8 cellular contexts compared by ENCODE assay signal in the genomic region with DNA sequence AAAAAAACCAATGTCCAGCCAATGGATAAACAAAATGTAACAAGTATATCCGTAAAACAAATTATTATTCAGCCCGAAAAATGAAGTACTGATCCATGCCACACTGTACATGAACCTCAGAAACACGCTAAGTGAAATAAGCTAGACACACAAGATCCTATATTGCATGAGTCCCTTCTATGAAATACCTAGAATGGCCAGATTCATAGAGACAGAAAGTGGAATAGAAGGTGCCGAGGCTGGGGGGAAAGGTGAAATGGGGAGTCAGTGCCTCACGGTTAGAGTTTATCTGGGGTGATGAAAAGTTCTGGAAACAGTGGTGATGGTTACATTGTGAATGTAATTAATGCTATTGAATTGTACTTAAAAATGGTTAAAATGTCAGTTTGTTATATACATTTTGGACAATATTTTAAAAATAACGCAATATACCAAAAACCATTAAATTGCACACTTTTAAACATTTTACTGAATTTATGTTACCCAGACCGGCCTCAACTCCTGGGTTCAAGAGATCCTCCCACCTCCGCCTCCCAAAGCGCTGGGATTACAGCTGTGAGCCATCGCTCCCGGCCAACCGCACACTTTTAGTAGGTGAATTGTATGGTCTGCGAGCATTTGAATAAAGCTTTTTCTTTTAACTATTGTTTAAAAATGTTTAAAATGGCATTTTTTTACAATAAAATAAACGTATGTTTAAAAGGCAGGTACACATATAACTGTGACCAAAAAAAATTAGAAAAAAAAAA. TPM values are rescaled to one million over a fixed set of nuclear protein-coding genes. Genes with fewer than 3 reads are reported as not detected.
A peak's percentile ranks its signal among the peaks of the same experiment; 100 is the strongest.
DNase-seq lines count a peak whose midpoint lies in the region; ATAC-seq and TF ChIP-seq lines count a peak whose summit lies in the region.

No MANE protein-coding gene starts in this region.

- CTCF ChIA-PET in OCI-LY7 (lab: Charles Lee; ENCODE audit: unreplicated experiment) = interaction anchor here (0.5 kb wide), 1 partner anchor 331 kb away, joined by 3 read pairs; no protein-coding TSS in a partner anchor

- TSS peak; percentile 61 for BruUV-seq in OCI-LY7 (replicated peaks; lab: Mats Ljungman, UMichigan)

- H3K4me3 Mint-ChIP-seq in activated CD4-positive, alpha-beta T cell treated with anti-CD3 and anti-CD28 coated beads, Interleukin-2, amount 10 ng/mL, durations not matched to agents 24 days and 14 days = peak overlapping the region; percentile 98

- ATAC-seq in HG02678 (IDR thresholded peaks at IDR 0.05; ENCODE audit: unreplicated experiment) = no peak

- peak overlapping the region; percentile 99 for H3K4me2 ChIP-seq in OCI-LY7 (ENCODE audit: low read length)
- H3K4me2 ChIP-seq in neural cell (ENCODE audit: low read length) = peak overlapping the region; percentile 68

- peaks cover 16% of the 10 kb centered on the region for H3K4me1 ChIP-seq in OCI-LY7 (ENCODE audit: insufficient read depth, low read length, poor library complexity, severe bottlenecking)
- H3K4me1 ChIP-seq in duodenal mucosa (ENCODE audit: control insufficient read depth in 1 of 2, insufficient read depth in 2 of 2, low read length in 2 of 2) = peaks cover 9 to 18% of the 10 kb centered on the region in 2 donors

- H3K4me3 ChIP-seq in OCI-LY7 (ENCODE audit: low read depth, low read length, poor library complexity, severe bottlenecking) (peak overlapping the region; percentile 80), duodenal mucosa (ENCODE audit: low read depth in 1 of 2, low read length in 2 of 2) (peak overlapping the region; percentile 90), neural cell (ENCODE audit: low read length) (peak overlapping the region; percentile 100)

- no peak for TF ChIP-seq CTCF in OCI-LY7 (conservative IDR thresholded peaks at IDR 0.05; ENCODE audit: low read length)
- TF ChIP-seq CTCF in neural cell (IDR thresholded peaks at IDR 0.05; ENCODE audit: poor library complexity, severe bottlenecking) = no peak
- no peak for TF ChIP-seq CTCF in GM13977 (IDR thresholded peaks at IDR 0.05; ENCODE audit: extremely low read depth, insufficient read depth, missing control alignments)

- TF ChIP-seq RAD21 in neural cell (conservative IDR thresholded peaks at IDR 0.05) = no peak

- H3K9ac ChIP-seq in duodenal mucosa (ENCODE audit: low read depth in 1 of 2, low read length in 2 of 2) (peak overlapping the region; percentile 72 to 98), neural cell (ENCODE audit: low read length) (peak overlapping the region; percentile 80)

- peaks cover 4% of the 10 kb centered on the region for H3K9me3 ChIP-seq in OCI-LY7 (ENCODE audit: low read length)
- H3K9me3 ChIP-seq in duodenal mucosa (ENCODE audit: control insufficient read depth in 1 of 2, low read length in 2 of 2) = no peaks in the 10 kb centered on the region
- H3K9me3 ChIP-seq in neural cell (ENCODE audit: low read length) = no peaks in the 10 kb centered on the region

- peak overlapping the region; percentile 7 for H3K27ac ChIP-seq in OCI-LY7 (ENCODE audit: low read depth, low read length, poor library complexity, severe bottlenecking)
- H3K27ac ChIP-seq in duodenal mucosa (ENCODE audit: low read depth, low read length) = no peak overlapping the region
- no peak overlapping the region for H3K27ac ChIP-seq in neural cell (ENCODE audit: low read length)

- H4K20me1 ChIP-seq in OCI-LY7 (ENCODE audit: insufficient read depth, low read length) = peaks cover 27% of the 10 kb centered on the region
- H4K20me1 ChIP-seq in neural cell (ENCODE audit: insufficient read depth) = no peaks in the 10 kb centered on the region

- no peaks in the 10 kb centered on the region for H3F3A ChIP-seq in neural cell (ENCODE audit: insufficient read depth, low read length, poor library complexity, severe bottlenecking)

- TF ChIP-seq EP300 in neural cell (conservative IDR thresholded peaks at IDR 0.05; ENCODE audit: poor library complexity, severe bottlenecking) = no peak

- H3K27me3 ChIP-seq in duodenal mucosa (ENCODE audit: control insufficient read depth in 1 of 2, insufficient read depth in 2 of 2, low read length in 2 of 2) (no peaks in the 10 kb centered on the region), neural cell (ENCODE audit: insufficient read depth, low read depth, low read length) (no peaks in the 10 kb centered on the region)

- intact Hi-C loops in activated CD4-positive, alpha-beta T cell treated with anti-CD3 and anti-CD28 coated beads, Interleukin-2, amount 10 ng/mL, durations not matched to agents 24 days and 14 days (cut with micrococcal nuclease) = loop anchor here (1.0 to 5.0 kb wide), 10 partner anchors 27 to 594 kb away; partner anchors contain the start of genes DYNLT2B, TFRC, TNK2 and UBXN7
- intact Hi-C loops in OCI-LY7 (cut with micrococcal nuclease; ENCODE audit: unreplicated experiment) = loop anchor here (2.0 to 5.0 kb wide), 4 partner anchors 67 to 419 kb away; partner anchors contain the start of genes DYNLT2B, FBXO45, TFRC and UBXN7

- peak overlapping the region; percentile 87 for H3K27ac Mint-ChIP-seq in activated CD4-positive, alpha-beta T cell treated with anti-CD3 and anti-CD28 coated beads, Interleukin-2, amount 10 ng/mL, durations not matched to agents 24 days and 14 days

- H3K9me3 Mint-ChIP-seq in activated CD4-positive, alpha-beta T cell treated with anti-CD3 and anti-CD28 coated beads, Interleukin-2, amount 10 ng/mL, durations not matched to agents 24 days and 14 days = peaks cover 4% of the 10 kb centered on the region

- peaks cover 2% of the 10 kb centered on the region for H3K27me3 Mint-ChIP-seq in activated CD4-positive, alpha-beta T cell treated with anti-CD3 and anti-CD28 coated beads, Interleukin-2, amount 10 ng/mL, durations not matched to agents 24 days and 14 days

- H3K9me2 ChIP-seq in OCI-LY7 (ENCODE audit: insufficient read depth, low read length) = no peaks in the 10 kb centered on the region
- no peaks in the 10 kb centered on the region for H3K9me2 ChIP-seq in neural cell (ENCODE audit: insufficient read depth, low read length)

- H2AFZ ChIP-seq in OCI-LY7 (ENCODE audit: low read length) (no peak overlapping the region), neural cell (ENCODE audit: low read depth, low read length) (no peak overlapping the region)

- in situ Hi-C loops in GM13977 (cut with MboI; ENCODE audit: low pct_unique_long_range_greater_than_20kb, low sequenced_read_pairs, unreplicated experiment) = no loop called here

- DNase-seq in activated CD4-positive, alpha-beta T cell treated with anti-CD3 and anti-CD28 coated beads, Interleukin-2, amount 10 ng/mL, durations not matched to agents 24 days and 14 days = peak; percentile 69
- no peak for DNase-seq in activated CD4-positive, alpha-beta T cell treated with anti-CD3 and anti-CD28 coated beads, Interleukin-2, amount 50 U/mL, for 4 hours
- DNase-seq in OCI-LY7 (ENCODE audit: low spot score) = peak; percentile 41
- DNase-seq in GM13977 (ENCODE audit: low spot score) = no peak
- no peak for DNase-seq in HUDEP-2 (lab: John Stamatoyannopoulos, UW; ENCODE audit: unreplicated experiment in 76 of 76)

- H3K36me3 Mint-ChIP-seq in activated CD4-positive, alpha-beta T cell treated with anti-CD3 and anti-CD28 coated beads, Interleukin-2, amount 10 ng/mL, durations not matched to agents 24 days and 14 days (ENCODE audit: low read depth) = peaks cover 46% of the 10 kb centered on the region

- H3K79me2 ChIP-seq in OCI-LY7 (ENCODE audit: insufficient read depth, low read depth, low read length) (peaks cover 68% of the 10 kb centered on the region), neural cell (replicated peaks; ENCODE audit: insufficient read depth, low read length) (peaks cover 54% of the 10 kb centered on the region)

- peaks cover 38% of the 10 kb centered on the region for H3K4me1 Mint-ChIP-seq in activated CD4-positive, alpha-beta T cell treated with anti-CD3 and anti-CD28 coated beads, Interleukin-2, amount 10 ng/mL, durations not matched to agents 24 days and 14 days

- POLR2A ChIA-PET in OCI-LY7 (lab: Charles Lee) = interaction anchor here (0.6 to 0.8 kb wide), 6 partner anchors 22 to 955 kb away, joined by 3 to 6 read pairs (median 4); no protein-coding TSS in a partner anchor

- H3K36me3 ChIP-seq in OCI-LY7 (ENCODE audit: insufficient read depth, low read length) (peaks cover 44% of the 10 kb centered on the region), duodenal mucosa (ENCODE audit: control insufficient read depth in 1 of 2, insufficient read depth in 2 of 2, low read length in 2 of 2) (peaks cover 0 to 10% of the 10 kb centered on the region in 2 donors), neural cell (ENCODE audit: insufficient read depth, low read length) (no peaks in the 10 kb centered on the region)

TF ChIP-seq in neural cell, 6 proteins besides CTCF, POLR2A, EP300 and RAD21 (continues in another document):
- TF ChIP-seq SMC3 (conservative IDR thresholded peaks at IDR 0.05; ENCODE audit: poor library complexity) (no peak), EZH2 (IDR thresholded peaks at IDR 0.05; ENCODE audit: borderline replicate concordance, insufficient read depth, low read length, poor library complexity, severe bottlenecking) (no peak), MXI1 (conservative IDR thresholded peaks at IDR 0.05; ENCODE audit: poor library complexity, severe bottlenecking) (no peak), TAF1 (IDR thresholded peaks at IDR 0.05; ENCODE audit: low read depth) (no peak)

RNA-seq across cellular contexts. Expression of gene RNF168, which starts 2.1 kb away (rescaled TPM):
- 32.8 and 33.3 TPM in 2 replicates for total RNA-seq in activated CD4-positive, alpha-beta T cell treated with anti-CD3 and anti-CD28 coated beads, Interleukin-2, amount 10 ng/mL, durations not matched to agents 24 days and 14 days
- 29.6 and 31.3 TPM in 2 replicates for total RNA-seq in OCI-LY7 (2014; rRNA removed; shearing (Covaris generic))
- 38.1 and 38.7 TPM in 2 replicates for total RNA-seq in OCI-LY7 (2022)
- 4.2 and 4.3 TPM in 2 replicates for polyA plus RNA-seq in neural cell
- 19.2 and 22.0 TPM in 2 replicates for polyA minus RNA-seq in neural cell

RNA-seq across cellular contexts. Expression of gene SMCO1, which starts 13.7 kb away (rescaled TPM):
- total RNA-seq in activated CD4-positive, alpha-beta T cell treated with anti-CD3 and anti-CD28 coated beads, Interleukin-2, amount 10 ng/mL, durations not matched to agents 24 days and 14 days = not detected in 2 replicates
- not detected in 2 replicates for total RNA-seq in OCI-LY7 (2014; rRNA removed; shearing (Covaris generic))
- total RNA-seq in OCI-LY7 (2022) = not detected in 2 replicates
- not detected in 2 replicates for polyA plus RNA-seq in neural cell
- not detected in 2 replicates for polyA minus RNA-seq in neural cell

Comparison
In these comparisons a context has a peak if more than half of its experiments do, and no peak if none do; other contexts are left out.
1. DNase-seq: peak in activated CD4-positive, alpha-beta T cell treated with anti-CD3 and anti-CD28 coated beads, Interleukin-2, amount 10 ng/mL, durations not matched to agents 24 days and 14 days (single experiment) and OCI-LY7 (single experiment); none in activated CD4-positive, alpha-beta T cell treated with anti-CD3 and anti-CD28 coated beads, Interleukin-2, amount 50 U/mL, for 4 hours (0 of 2), GM13977 (single experiment) and HUDEP-2 (0 of 76).
2. Peak in every context shown above with its lines, with median percentiles within 50 percentile points of each other: H3K4me3 ChIP-seq.